In the genomic region with DNA sequence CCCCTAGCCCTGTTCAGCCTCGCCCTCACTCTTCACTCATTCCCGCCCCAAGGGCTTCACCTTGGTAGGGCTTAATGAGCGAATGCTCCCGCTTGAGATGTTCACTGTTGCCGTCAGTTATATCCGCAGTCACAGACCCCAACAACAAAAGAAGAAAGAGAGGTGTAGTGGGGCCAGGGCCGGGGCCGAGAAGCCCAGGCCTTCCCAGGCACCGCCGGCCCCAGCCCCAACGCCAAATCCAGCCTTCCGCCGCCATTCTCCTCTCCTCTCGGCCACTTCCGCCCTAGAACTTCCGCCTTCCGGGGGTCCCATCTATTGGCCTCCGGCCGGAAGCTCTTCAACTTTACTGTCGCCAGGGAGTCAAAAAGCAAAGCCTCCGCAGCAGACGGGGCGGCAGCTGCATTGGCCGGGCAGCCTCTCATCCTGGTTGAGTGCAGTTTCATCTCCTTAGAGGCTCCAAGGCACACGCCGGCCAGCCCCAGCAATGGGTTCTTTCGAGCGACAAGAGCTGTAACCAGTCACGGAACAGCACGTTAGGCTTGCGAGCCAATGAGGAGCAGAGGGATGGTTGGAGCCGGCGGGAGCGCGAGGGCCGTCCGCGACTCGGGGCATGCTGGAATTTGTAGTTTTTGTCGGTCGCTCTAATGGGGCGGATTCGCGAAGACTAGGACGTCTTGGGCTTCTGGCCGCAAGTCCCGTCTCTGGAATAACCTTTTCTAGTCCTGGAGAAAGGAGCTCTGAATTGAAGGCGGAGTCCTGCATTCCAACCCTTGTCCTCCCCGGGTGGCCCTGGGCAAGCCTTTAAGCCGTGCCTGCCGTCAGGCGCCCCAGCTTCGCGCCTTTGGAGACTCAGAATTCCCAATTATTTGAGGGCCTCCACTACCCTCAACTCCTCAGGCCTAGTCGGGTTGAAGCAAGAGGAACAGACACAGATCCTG, we compare ENCODE assay signal across 8 cellular contexts. TPM values are rescaled to one million over a fixed set of nuclear protein-coding genes. Genes with fewer than 3 reads are reported as not detected.
DNase-seq lines count a peak whose midpoint lies in the region; ATAC-seq and TF ChIP-seq lines count a peak whose summit lies in the region.

A gene with protein sequence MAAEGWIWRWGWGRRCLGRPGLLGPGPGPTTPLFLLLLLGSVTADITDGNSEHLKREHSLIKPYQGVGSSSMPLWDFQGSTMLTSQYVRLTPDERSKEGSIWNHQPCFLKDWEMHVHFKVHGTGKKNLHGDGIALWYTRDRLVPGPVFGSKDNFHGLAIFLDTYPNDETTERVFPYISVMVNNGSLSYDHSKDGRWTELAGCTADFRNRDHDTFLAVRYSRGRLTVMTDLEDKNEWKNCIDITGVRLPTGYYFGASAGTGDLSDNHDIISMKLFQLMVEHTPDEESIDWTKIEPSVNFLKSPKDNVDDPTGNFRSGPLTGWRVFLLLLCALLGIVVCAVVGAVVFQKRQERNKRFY (minus strand): TSS at position 277 of the 938 bp plus-strand sequence. CDS start 21 bp downstream, at position 256.

- H3K27me3 ChIP-seq in ascending aorta, result no peaks in the 10 kb centered on the region

- DNase-seq in NCI-H1930 (lab: John Stamatoyannopoulos, UW) (peak; percentile 76 to 85), ascending aorta (ENCODE audit: low spot score in 2 of 2) (peak; percentile 76 to 96), hepatic stellate cell (ENCODE audit: low spot score) (peak; percentile 99), renal cortical epithelial cell (ENCODE audit: low read depth) (peak; percentile 87), cortex of kidney (lab: John Stamatoyannopoulos, UW) (no peak)
- peak; percentile 92 for DNase-seq in T-helper 2 cell treated with Interferon-gamma antibody and Interleukin-4, amounts not matched to agents 5 μg/mL and 100 μg/mL, for 36 hours (ENCODE audit: low spot score)

- peak within 1 kb of the TSS; percentile 68 to 71 for H3K4me3 ChIP-seq in ascending aorta

- no peak for TF ChIP-seq CTCF in ascending aorta (IDR thresholded peaks at IDR 0.05)

- H3K4me3 Mint-ChIP-seq in T-helper 2 cell treated with Interferon-gamma antibody and Interleukin-4, amounts not matched to agents 5 μg/mL and 100 μg/mL, for 36 hours, result peak within 1 kb of the TSS; percentile 95

- no peaks in the 10 kb centered on the region for H3K27me3 Mint-ChIP-seq in T-helper 2 cell treated with Interferon-gamma antibody and Interleukin-4, amounts not matched to agents 5 μg/mL and 100 μg/mL, for 36 hours (ENCODE audit: low read depth)

- peak within 1 kb of the TSS; percentile 100 for H3K27ac Mint-ChIP-seq in T-helper 2 cell treated with Interferon-gamma antibody and Interleukin-4, amounts not matched to agents 5 μg/mL and 100 μg/mL, for 36 hours

- ATAC-seq in GM18499 (IDR thresholded peaks at IDR 0.05; ENCODE audit: insufficient read depth, unreplicated experiment) (peak; percentile 71), HG02970 (IDR thresholded peaks at IDR 0.05; ENCODE audit: low FRiP score, unreplicated experiment) (peak; percentile 94)

- peaks cover 3 to 14% of the 10 kb centered on the region in 2 donors for H3K36me3 ChIP-seq in ascending aorta

- intact Hi-C loops in ascending aorta (cut with DNase I), result loop anchor here (1.0 to 2.0 kb wide), 3 partner anchors 15 to 75 kb away; partner anchors contain the start of gene GRK6

- peak within 1 kb of the TSS; percentile 81 to 94 for H3K27ac ChIP-seq in ascending aorta

- peaks cover 32% of the 10 kb centered on the region for H3K36me3 Mint-ChIP-seq in T-helper 2 cell treated with Interferon-gamma antibody and Interleukin-4, amounts not matched to agents 5 μg/mL and 100 μg/mL, for 36 hours (ENCODE audit: low read depth)

- H3K4me1 ChIP-seq in ascending aorta, result peaks cover 7 to 24% of the 10 kb centered on the region in 2 donors

- H3K4me1 Mint-ChIP-seq in T-helper 2 cell treated with Interferon-gamma antibody and Interleukin-4, amounts not matched to agents 5 μg/mL and 100 μg/mL, for 36 hours (ENCODE audit: low read depth), result peaks cover 52% of the 10 kb centered on the region

- peaks cover 17% of the 10 kb centered on the region for H3K9me3 Mint-ChIP-seq in T-helper 2 cell treated with Interferon-gamma antibody and Interleukin-4, amounts not matched to agents 5 μg/mL and 100 μg/mL, for 36 hours

- no peaks in the 10 kb centered on the region for H3K9me3 ChIP-seq in ascending aorta

RNA-seq across cellular contexts. Expression of the gene that starts here (rescaled TPM):
- total RNA-seq in ascending aorta (229 TPM), renal cortical epithelial cell (242 and 337 TPM in 2 replicates)
